Comparison of ENCODE assay signal across 1 cellular context in genomic region chr17:42677012-42677857, GRCh38.
A peak's percentile ranks its signal among the peaks of the same experiment; 100 is the strongest.
TF ChIP-seq lines count a peak whose summit lies in the region.

No MANE protein-coding gene starts in this region.

TF ChIP-seq in HepG2, 621 proteins besides CTCF, POLR2A, EP300 and RAD21 (continued from another document and continues in another):
- TF ChIP-seq POGK (CRISPR knock-in tag; conservative IDR thresholded peaks at IDR 0.05) = 0 out of 2 replicates have a peak, but pooled peaks have one; percentile 59
- TF ChIP-seq FOXA3 (CRISPR knock-in tag; IDR thresholded peaks at IDR 0.05) = peak; percentile 31; the same call in 1 of the 2 replicates
- 0 out of 2 replicates have a peak, but pooled peaks have one; percentile 3 for TF ChIP-seq ZNF124 (CRISPR knock-in tag; IDR thresholded peaks at IDR 0.05)
- no peak for TF ChIP-seq SYNCRIP (IDR thresholded peaks at IDR 0.05; ENCODE audit: insufficient read depth, low read depth, low read length)
- TF ChIP-seq TBX3 (IDR thresholded peaks at IDR 0.05; ENCODE audit: borderline replicate concordance) = peak; percentile 45; the same call in 1 of the 2 replicates
- peak; percentile 53; the same call in 1 of the 2 replicates for TF ChIP-seq ZMYM4 (CRISPR knock-in tag; IDR thresholded peaks at IDR 0.05)
- TF ChIP-seq BHLHE40 (IDR thresholded peaks at IDR 0.05; ENCODE audit: low read length) = peak; percentile 29
- no peak for TF ChIP-seq PHF5A (CRISPR knock-in tag; IDR thresholded peaks at IDR 0.05; ENCODE audit: low read depth, unreplicated experiment)
- TF ChIP-seq ZNF510 (CRISPR knock-in tag; IDR thresholded peaks at IDR 0.05; ENCODE audit: low read depth) = no peak
- peak; percentile 98 for TF ChIP-seq RFXAP (CRISPR knock-in tag; IDR thresholded peaks at IDR 0.05; ENCODE audit: borderline replicate concordance)
- no peak for TF ChIP-seq DR1 (CRISPR knock-in tag; IDR thresholded peaks at IDR 0.05)
- 0 out of 2 replicates have a peak, but pooled peaks have one; percentile 32 for TF ChIP-seq FOXP4 (CRISPR knock-in tag; IDR thresholded peaks at IDR 0.05)
- TF ChIP-seq ZFP36L1 (CRISPR knock-in tag; IDR thresholded peaks at IDR 0.05) = 0 out of 2 replicates have a peak, but pooled peaks have one; percentile 23
- TF ChIP-seq ZNF180 (CRISPR knock-in tag; IDR thresholded peaks at IDR 0.05; ENCODE audit: borderline replicate concordance, low read depth) = no peak
- 0 out of 2 replicates have a peak, but pooled peaks have one; percentile 8 for TF ChIP-seq SPEN (CRISPR knock-in tag; IDR thresholded peaks at IDR 0.05; ENCODE audit: low read depth)
- no peak for TF ChIP-seq TAF15 (IDR thresholded peaks at IDR 0.05; ENCODE audit: low read depth, low read length, poor library complexity, severe bottlenecking)
- 0 out of 2 replicates have a peak, but pooled peaks have one; percentile 15 for TF ChIP-seq ZNF800 (CRISPR knock-in tag; IDR thresholded peaks at IDR 0.05)
- TF ChIP-seq NFAT5 (CRISPR knock-in tag; IDR thresholded peaks at IDR 0.05) = no peak
- 0 out of 2 replicates have a peak, but pooled peaks have one; percentile 74 for TF ChIP-seq ZXDC (CRISPR knock-in tag; IDR thresholded peaks at IDR 0.05)
- no peak for TF ChIP-seq ZNF639 (CRISPR knock-in tag; conservative IDR thresholded peaks at IDR 0.05)
- TF ChIP-seq ZNF740 (CRISPR knock-in tag; IDR thresholded peaks at IDR 0.05) = no peak
- TF ChIP-seq TFDP1 (CRISPR knock-in tag; IDR thresholded peaks at IDR 0.05; ENCODE audit: borderline replicate concordance) = peak; percentile 89
- TF ChIP-seq CEBPB (IDR thresholded peaks at IDR 0.05; ENCODE audit: borderline replicate concordance, low read depth, low read length) = peak; percentile 99
- no peak for TF ChIP-seq ZNF18 (CRISPR knock-in tag; IDR thresholded peaks at IDR 0.05; ENCODE audit: insufficient replicate concordance)
- TF ChIP-seq TFDP2 (CRISPR knock-in tag; IDR thresholded peaks at IDR 0.05) = peak; percentile 91
- peak; percentile 46; the same call in 1 of the 2 replicates for TF ChIP-seq NCOA1 (CRISPR knock-in tag; IDR thresholded peaks at IDR 0.05)
- no peak for TF ChIP-seq NR2F6 (IDR thresholded peaks at IDR 0.05)
- peak; percentile 29; the same call in 1 of the 2 replicates for TF ChIP-seq NR2F6 (CRISPR knock-in tag; IDR thresholded peaks at IDR 0.05)
- peak; percentile 90 for TF ChIP-seq MIXL1 (CRISPR knock-in tag; IDR thresholded peaks at IDR 0.05)
- peak; percentile 45; the same call in 1 of the 2 replicates for TF ChIP-seq CHD4 (IDR thresholded peaks at IDR 0.05; ENCODE audit: borderline replicate concordance, low read length)
- TF ChIP-seq PHF21A (CRISPR knock-in tag; IDR thresholded peaks at IDR 0.05) = 0 out of 2 replicates have a peak, but pooled peaks have one; percentile 22
- peak; percentile 22; the same call in 1 of the 2 replicates for TF ChIP-seq KLF12 (CRISPR knock-in tag; IDR thresholded peaks at IDR 0.05; ENCODE audit: borderline replicate concordance)
- 0 out of 2 replicates have a peak, but pooled peaks have one; percentile 11 for TF ChIP-seq SNAPC2 (CRISPR knock-in tag; IDR thresholded peaks at IDR 0.05)
- peak; percentile 11 for TF ChIP-seq GATAD2A (CRISPR knock-in tag; IDR thresholded peaks at IDR 0.05)
- TF ChIP-seq FOXA1 (IDR thresholded peaks at IDR 0.05) = no peak
- 0 out of 2 replicates have a peak, but pooled peaks have one; percentile 17 for TF ChIP-seq FOXA1 (CRISPR knock-in tag; IDR thresholded peaks at IDR 0.05)
- 0 out of 2 replicates have a peak, but pooled peaks have one; percentile 23 for TF ChIP-seq ZNF580 (CRISPR knock-in tag; IDR thresholded peaks at IDR 0.05; ENCODE audit: borderline replicate concordance, low read depth)
- TF ChIP-seq ZNF441 (CRISPR knock-in tag; IDR thresholded peaks at IDR 0.05; ENCODE audit: borderline replicate concordance) = 0 out of 2 replicates have a peak, but pooled peaks have one; percentile 11
